Comparison of ENCODE assay signal across 14 cellular contexts in genomic region chr1:152026895-152027294, GRCh38. TPM values are rescaled to one million over a fixed set of nuclear protein-coding genes. Genes with fewer than 3 reads are reported as not detected.
"Had no signal": no experiment of that assay in that cellular context is flagged by ENCODE, and none has a peak within 500 bp of the region (broad histone marks: within the 10 kb centered on the region; RNA-seq: fewer than 3 reads in every experiment).

No MANE protein-coding gene starts in this region.

- H3K27ac ChIP-seq: epithelial cell of prostate, left ventricle myocardium inferior, suprapubic skin, upper lobe of left lung, VCaP had no signal

- H3K4me1 ChIP-seq: left ventricle myocardium inferior had no signal

- DNase-seq: activated CD4-positive, alpha-beta memory T cell treated with anti-CD3 and anti-CD28 coated beads for 36 hours; activated naive CD4-positive, alpha-beta T cell treated with anti-CD3 and anti-CD28 coated beads for 36 hours; central memory CD4-positive, alpha-beta T cell; cortex of kidney; effector CD8-positive, alpha-beta T cell; islet precursor cell; left ventricle myocardium inferior; stimulated activated naive CD8-positive, alpha-beta T cell treated with anti-CD3 and anti-CD28 coated beads, Interleukin-15, Interleukin-2, amounts not matched to agents 100 U/mL and 50 U/mL, for 24 hours; T-helper 9 cell; upper lobe of left lung had no signal

- H3K4me3 ChIP-seq: left ventricle myocardium inferior, suprapubic skin, upper lobe of left lung had no signal

- H3K9me3 ChIP-seq: left ventricle myocardium inferior, suprapubic skin, upper lobe of left lung had no signal

RNA-seq across cellular contexts. Expression of gene S100A11, which starts 9.9 kb away (rescaled TPM):
- polyA plus RNA-seq: neural cell had no signal
